25 cellular contexts compared by ENCODE assay signal in the genomic region with DNA sequence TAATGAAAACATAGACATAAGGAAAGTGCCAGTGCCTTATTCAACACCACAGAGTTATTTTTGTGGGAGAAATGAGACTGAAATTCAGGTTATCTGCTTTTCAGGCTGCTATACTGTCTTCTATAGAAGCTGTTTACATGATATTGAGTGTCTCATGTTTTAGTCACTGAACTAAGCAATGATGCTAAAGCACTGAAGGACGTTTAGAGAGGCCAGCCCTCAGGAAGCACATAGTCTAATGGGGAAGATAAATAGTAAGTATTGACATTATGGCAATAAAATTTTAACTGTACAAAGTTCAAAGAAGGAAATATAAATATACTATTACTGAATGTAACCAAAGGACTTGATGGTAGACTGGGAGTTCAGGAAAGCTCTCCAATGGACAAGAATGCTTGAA.
"Had no signal": no experiment of that assay in that cellular context is flagged by ENCODE, and none has a peak within 500 bp of the region (broad histone marks: within the 10 kb centered on the region; RNA-seq: fewer than 3 reads in every experiment).

No MANE protein-coding gene starts in this region.

- H3K4me2 ChIP-seq: neural progenitor cell had no signal

- H3K36me3 ChIP-seq: neural progenitor cell, ovary, stomach, thoracic aorta, thyroid gland, tibial nerve, upper lobe of left lung had no signal

- DNase-seq: naive thymus-derived CD4-positive, alpha-beta T cell; natural killer cell; occipital lobe; ovary; posterior cingulate gyrus; psoas muscle; right cardiac atrium; stimulated activated CD4-positive, alpha-beta T cell treated with anti-CD3 and anti-CD28 coated beads, Interleukin-15, amount 100 ng/mL, for 24 hours; stimulated activated CD4-positive, alpha-beta T cell treated with anti-CD3 and anti-CD28 coated beads, Interleukin-2, amount 100 ng/mL, for 24 hours; stimulated activated CD4-positive, alpha-beta T cell treated with anti-CD3 and anti-CD28 coated beads, Interleukin-2, amount 100 ng/mL, for 48 hours; stimulated activated CD4-positive, alpha-beta T cell treated with anti-CD3 and anti-CD28 coated beads, Interleukin-4, amount 100 ng/mL, for 24 hours; stimulated activated naive B cell treated with anti-CD40 and anti-IgM and Interleukin-4, amounts not matched to agents 10 μg/mL and 1 μg/mL and 100 μg/mL, for 72 hours; stimulated activated naive CD4-positive, alpha-beta T cell treated with Interleukin-2 at 50 U/mL for 16 hours; stomach; thyroid gland; trophoblast cell; upper lobe of left lung had no signal

- H2AFZ ChIP-seq: neural progenitor cell, parathyroid adenoma had no signal

- H3K27ac ChIP-seq: neural progenitor cell, ovary, parathyroid adenoma, psoas muscle, skin epidermis, stomach, thoracic aorta, thyroid gland, tibial nerve, upper lobe of left lung had no signal

- H3K4me1 ChIP-seq: parathyroid adenoma, stomach, thyroid gland, tibial nerve, upper lobe of left lung had no signal

- H3K9ac ChIP-seq: neural progenitor cell, parathyroid adenoma had no signal

- H3K4me3 ChIP-seq: neural progenitor cell, ovary, psoas muscle, skin epidermis, stomach, thoracic aorta, thyroid gland, tibial nerve, upper lobe of left lung had no signal

- H3K79me2 ChIP-seq: parathyroid adenoma had no signal

- FAIRE-seq: urothelium cell line had no signal

- ATAC-seq: naive thymus-derived CD4-positive, alpha-beta T cell; natural killer cell; psoas muscle; right cardiac atrium; sciatic nerve; stimulated activated effector memory CD8-positive, alpha-beta T cell treated with anti-CD3 and anti-CD28 coated beads, Interleukin-12 subunit alpha, Interleukin-12 subunit beta, amount 100 ng/mL, for 72 hours; stimulated activated naive B cell treated with anti-CD40 and anti-IgM and Interleukin-4, amounts not matched to agents 10 μg/mL and 1 μg/mL and 100 μg/mL, for 72 hours had no signal

- H3K9me3 ChIP-seq: ovary, psoas muscle, stomach, thoracic aorta, thyroid gland, tibial nerve, upper lobe of left lung had no signal

- H3K27me3 ChIP-seq: neural progenitor cell, ovary, stomach, thyroid gland, tibial nerve, upper lobe of left lung had no signal
